Comparison of ENCODE assay signal across 26 cellular contexts in genomic region chr17:61627125-61627524, GRCh38.
"Had no signal": no experiment of that assay in that cellular context is flagged by ENCODE, and none has a peak within 500 bp of the region (broad histone marks: within the 10 kb centered on the region; RNA-seq: fewer than 3 reads in every experiment).

No MANE protein-coding gene starts in this region.

- ATAC-seq: left colon; left lung; lower lobe of right lung; naive thymus-derived CD8-positive, alpha-beta T cell; pancreas; right cardiac atrium; sciatic nerve; stimulated activated naive B cell treated with anti-CD40 and anti-IgM and Interleukin-4, amounts not matched to agents 10 μg/mL and 1 μg/mL and 100 μg/mL, for 72 hours; stimulated activated naive CD8-positive, alpha-beta T cell treated with anti-CD3 and anti-CD28 coated beads, Interleukin-15, Interleukin-2, amounts not matched to agents 100 U/mL and 50 U/mL, for 24 hours; upper lobe of right lung had no signal

- DNase-seq: hypothalamus; immature natural killer cell; kidney; left colon; left lung; lower lobe of right lung; mammary epithelial cell; mesenchymal stem cell; naive thymus-derived CD8-positive, alpha-beta T cell; nucleus accumbens; pancreas; posterior cingulate gyrus; retina; right cardiac atrium; stimulated activated CD4-positive, alpha-beta T cell treated with anti-CD3 and anti-CD28 coated beads, Interleukin-12 subunit alpha, Interleukin-12 subunit beta, amount 100 ng/mL, for 4 hours; stimulated activated CD4-positive, alpha-beta T cell treated with anti-CD3 and anti-CD28 coated beads, Interleukin-15, amount 100 ng/mL, for 24 hours; stimulated activated CD4-positive, alpha-beta T cell treated with anti-CD3 and anti-CD28 coated beads, Interleukin-2, amount 100 ng/mL, for 24 hours; stimulated activated CD4-positive, alpha-beta T cell treated with anti-CD3 and anti-CD28 coated beads, Interleukin-4, amount 100 ng/mL, for 1 hour; stimulated activated naive B cell treated with anti-CD40 and anti-IgM and Interleukin-4, amounts not matched to agents 10 μg/mL and 1 μg/mL and 100 μg/mL, for 72 hours; stimulated activated naive CD8-positive, alpha-beta T cell treated with anti-CD3 and anti-CD28 coated beads, Interleukin-15, Interleukin-2, amounts not matched to agents 100 U/mL and 50 U/mL, for 24 hours; stomach; testis; thyroid gland; transverse colon; upper lobe of right lung had no signal
